24 cellular contexts compared by ENCODE assay signal in genomic region chr3:47581422-47581821, GRCh38.
"Had no signal": no experiment of that assay in that cellular context is flagged by ENCODE, and none has a peak within 500 bp of the region (broad histone marks: within the 10 kb centered on the region; RNA-seq: fewer than 3 reads in every experiment).

No MANE protein-coding gene starts in this region.

- DNase-seq: activated CD4-positive, alpha-beta T cell treated with anti-CD3 and anti-CD28 coated beads for 48 hours; activated CD4-positive, alpha-beta T cell treated with anti-CD3 and anti-CD28 coated beads, Interleukin-2, amount 50 U/mL, for 4 hours; activated CD4-positive, CD25-positive, alpha-beta regulatory T cell treated with anti-CD3 and anti-CD28 coated beads, Interleukin-2, amount 50 U/mL, for 72 hours; activated CD8-positive, alpha-beta memory T cell treated with anti-CD3 and anti-CD28 coated beads, Interleukin-2, amount 50 U/mL, for 48 hours; activated CD8-positive, alpha-beta T cell treated with anti-CD3 and anti-CD28 coated beads, Interleukin-2, amount 10 ng/mL, durations not matched to agents 7 days and 5 days; activated naive CD8-positive, alpha-beta T cell treated with anti-CD3 and anti-CD28 coated beads, Interleukin-2, amount 50 U/mL, for 24 hours; activated T-cell treated with anti-CD3 and anti-CD28 coated beads, Interleukin-2, amount 50 U/mL, for 1 hour; amniotic stem cell; brain microvascular endothelial cell; NCI-H1092 treated with DMSO at 0.1 percent for 48 hours; NCI-H1417 treated with DMSO at 0.1 percent for 48 hours; NCI-H1694 treated with DMSO at 0.1 percent for 48 hours; NCI-H2029 treated with DMSO at 0.1 percent for 48 hours; NCI-H345; NCI-H510A; NCI-H526 treated with DMSO at 0.1 percent for 48 hours; PC-9; SHP77 treated with DMSO at 0.1 percent for 48 hours; T-helper 9 cell had no signal

- H3K9me3 ChIP-seq: ascending aorta had no signal

- H3K4me3 ChIP-seq: ascending aorta, cardiac muscle cell, PC-9 had no signal

- H3K9ac ChIP-seq: KMS-11 had no signal

- H3K27ac ChIP-seq: ascending aorta, brain microvascular endothelial cell, cardiac muscle cell, KMS-11, PC-9 had no signal

- H3K27me3 ChIP-seq: ascending aorta had no signal

- ATAC-seq: activated CD8-positive, alpha-beta T cell treated with anti-CD3 and anti-CD28 coated beads, Interleukin-2, amount 10 ng/mL, durations not matched to agents 7 days and 5 days; activated naive CD4-positive, alpha-beta T cell treated with anti-CD3 and anti-CD28 coated beads, Interleukin-2, amount 50 U/mL, for 72 hours; activated naive CD8-positive, alpha-beta T cell treated with anti-CD3 and anti-CD28 coated beads, Interleukin-2, amount 50 U/mL, for 24 hours; WTC11 had no signal
